Comparison of ENCODE assay signal across 16 cellular contexts in genomic region chr13:92513672-92514071, GRCh38.
DNase-seq lines count a peak whose midpoint lies in the region; TF ChIP-seq lines count a peak whose summit lies in the region.
"Had no signal": no experiment of that assay in that cellular context is flagged by ENCODE, and none has a peak within 500 bp of the region (broad histone marks: within the 10 kb centered on the region; RNA-seq: fewer than 3 reads in every experiment).

No MANE protein-coding gene starts in this region.

- peaks cover 9% of the 10 kb centered on the region for H3K9me3 Mint-ChIP-seq in activated naive CD4-positive, alpha-beta T cell treated with anti-CD3 and anti-CD28 coated beads for 36 hours

- no peaks in the 10 kb centered on the region for H3K36me3 Mint-ChIP-seq in activated naive CD4-positive, alpha-beta T cell treated with anti-CD3 and anti-CD28 coated beads for 36 hours (ENCODE audit: low read depth)
- H3K36me3 Mint-ChIP-seq: CD4-positive, CD25-positive, alpha-beta regulatory T cell had no signal

- H3K4me3 Mint-ChIP-seq in activated naive CD4-positive, alpha-beta T cell treated with anti-CD3 and anti-CD28 coated beads for 36 hours: no peak overlapping the region
- H3K4me3 Mint-ChIP-seq: CD4-positive, CD25-positive, alpha-beta regulatory T cell; H9 had no signal

- CTCF ChIA-PET in OCI-LY7 (lab: Charles Lee; ENCODE audit: unreplicated experiment): no interaction called here
- CTCF ChIA-PET in activated naive CD4-positive, alpha-beta T cell treated with anti-CD3 and anti-CD28 coated beads for 36 hours (lab: Charles Lee): no interaction called here

- no peaks in the 10 kb centered on the region for H3K36me3 ChIP-seq in OCI-LY7 (ENCODE audit: insufficient read depth, low read length)
- H3K36me3 ChIP-seq: BLaER1 treated with 17β-estradiol and CSF1 and Interleukin-3, amounts not matched to agents 10 nM and 100 nM had no signal

- intact Hi-C loops in OCI-LY7 (cut with micrococcal nuclease; ENCODE audit: unreplicated experiment): no loop called here
- intact Hi-C loops in activated naive CD4-positive, alpha-beta T cell treated with anti-CD3 and anti-CD28 coated beads for 36 hours (cut with micrococcal nuclease): no loop called here

- peaks cover 1% of the 10 kb centered on the region for H3K27me3 Mint-ChIP-seq in activated naive CD4-positive, alpha-beta T cell treated with anti-CD3 and anti-CD28 coated beads for 36 hours (ENCODE audit: low read depth)
- H3K27me3 Mint-ChIP-seq: CD4-positive, CD25-positive, alpha-beta regulatory T cell had no signal

- H3K4me1 ChIP-seq in OCI-LY7 (ENCODE audit: insufficient read depth, low read length, poor library complexity, severe bottlenecking): no peaks in the 10 kb centered on the region
- H3K4me1 ChIP-seq: BLaER1 treated with 17β-estradiol and CSF1 and Interleukin-3, amounts not matched to agents 10 nM and 100 nM had no signal

- 0 out of 2 replicates have a peak, but pooled peaks cover 5% of the 10 kb centered on the region for H3K9me3 ChIP-seq in OCI-LY7 (ENCODE audit: low read length)

- no peak overlapping the region for H3K4me2 ChIP-seq in OCI-LY7 (ENCODE audit: low read length)
- H3K4me2 ChIP-seq: BLaER1 treated with 17β-estradiol and CSF1 and Interleukin-3, amounts not matched to agents 10 nM and 100 nM had no signal

- H2AFZ ChIP-seq in OCI-LY7 (ENCODE audit: low read length): no peak overlapping the region

- no peak overlapping the region for H3K27ac ChIP-seq in OCI-LY7 (ENCODE audit: low read depth, low read length, poor library complexity, severe bottlenecking)
- H3K27ac ChIP-seq: BLaER1 treated with 17β-estradiol and CSF1 and Interleukin-3, amounts not matched to agents 10 nM and 100 nM had no signal

- no peaks in the 10 kb centered on the region for H4K20me1 ChIP-seq in OCI-LY7 (ENCODE audit: insufficient read depth, low read length)
- H4K20me1 ChIP-seq: BLaER1 treated with 17β-estradiol and CSF1 and Interleukin-3, amounts not matched to agents 10 nM and 100 nM had no signal

- H3K27ac Mint-ChIP-seq in activated naive CD4-positive, alpha-beta T cell treated with anti-CD3 and anti-CD28 coated beads for 36 hours: no peak overlapping the region
- H3K27ac Mint-ChIP-seq: CD4-positive, CD25-positive, alpha-beta regulatory T cell; H9 had no signal

- no TSS peak for BruUV-seq in OCI-LY7 (replicated peaks; lab: Mats Ljungman, UMichigan)

- in situ Hi-C loops in astrocyte of the spinal cord (cut with HindIII; ENCODE audit: low sequenced_read_pairs): no loop called here

- TF ChIP-seq CTCF in OCI-LY7 (conservative IDR thresholded peaks at IDR 0.05; ENCODE audit: low read length) (no peak), astrocyte of the spinal cord (IDR thresholded peaks at IDR 0.05; ENCODE audit: low read depth, low read length) (no peak), epithelial cell of esophagus (IDR thresholded peaks at IDR 0.05; ENCODE audit: insufficient read depth, low read depth, low read length, missing control alignments) (no peak)

- DNase-seq in OCI-LY7 (ENCODE audit: low spot score): peak; percentile 0
- peak; percentile 36 for DNase-seq in astrocyte of the spinal cord (ENCODE audit: low read depth, low spot score)
- DNase-seq in epithelial cell of esophagus (ENCODE audit: low read depth): peak; percentile 26
- DNase-seq in iris pigment epithelial cell (ENCODE audit: low read depth): peak; percentile 19
- DNase-seq in HT-29 (ENCODE audit: low spot score): no peak
- DNase-seq in activated naive CD4-positive, alpha-beta T cell treated with anti-CD3 and anti-CD28 coated beads, Interleukin-2, amount 50 U/mL, for 16 hours: no peak
- DNase-seq in activated naive CD4-positive, alpha-beta T cell treated with anti-CD3 and anti-CD28 coated beads for 36 hours: no peak
- DNase-seq in NK-92 treated with Interleukin-12 subunit alpha and Interleukin-12 subunit beta, amount 100 ng/mL, for 24 hours (lab: John Stamatoyannopoulos, UW): no peak
- DNase-seq: ACHN; Calu3; CD4-positive, CD25-positive, alpha-beta regulatory T cell; DMS 273 treated with DMSO at 0.1 percent for 48 hours; GOT3; H9 had no signal

- H3K9me2 ChIP-seq in OCI-LY7 (ENCODE audit: insufficient read depth, low read length): no peaks in the 10 kb centered on the region

- H3K4me3 ChIP-seq in OCI-LY7 (ENCODE audit: low read depth, low read length, poor library complexity, severe bottlenecking) (no peak overlapping the region), astrocyte of the spinal cord (ENCODE audit: low read depth, low read length) (no peak overlapping the region), epithelial cell of esophagus (ENCODE audit: low read length) (no peak overlapping the region)
- H3K4me3 ChIP-seq: BLaER1 treated with 17β-estradiol and CSF1 and Interleukin-3, amounts not matched to agents 10 nM and 100 nM; GM12878 had no signal

- no peaks in the 10 kb centered on the region for H3K79me2 ChIP-seq in OCI-LY7 (ENCODE audit: insufficient read depth, low read depth, low read length)

- POLR2A ChIA-PET in OCI-LY7 (lab: Charles Lee): interaction anchor here (1.0 to 2.8 kb wide), 3 partner anchors 10 to 334 kb away, joined by 3 to 12 read pairs (median 3); no protein-coding TSS in a partner anchor

- no peaks in the 10 kb centered on the region for H3K4me1 Mint-ChIP-seq in activated naive CD4-positive, alpha-beta T cell treated with anti-CD3 and anti-CD28 coated beads for 36 hours (ENCODE audit: low read depth)
- H3K4me1 Mint-ChIP-seq: CD4-positive, CD25-positive, alpha-beta regulatory T cell had no signal

Comparison
In these comparisons a context has a peak if more than half of its experiments do, and no peak if none do; other contexts are left out.
1. DNase-seq: peak in OCI-LY7 (single experiment), astrocyte of the spinal cord (single experiment), epithelial cell of esophagus (single experiment) and iris pigment epithelial cell (single experiment); none in HT-29 (single experiment), activated naive CD4-positive, alpha-beta T cell treated with anti-CD3 and anti-CD28 coated beads, Interleukin-2, amount 50 U/mL, for 16 hours (single experiment), activated naive CD4-positive, alpha-beta T cell treated with anti-CD3 and anti-CD28 coated beads for 36 hours (single experiment) and NK-92 treated with Interleukin-12 subunit alpha and Interleukin-12 subunit beta, amount 100 ng/mL, for 24 hours (single experiment).